Comparison of ENCODE assay signal across 8 cellular contexts in the genomic region with DNA sequence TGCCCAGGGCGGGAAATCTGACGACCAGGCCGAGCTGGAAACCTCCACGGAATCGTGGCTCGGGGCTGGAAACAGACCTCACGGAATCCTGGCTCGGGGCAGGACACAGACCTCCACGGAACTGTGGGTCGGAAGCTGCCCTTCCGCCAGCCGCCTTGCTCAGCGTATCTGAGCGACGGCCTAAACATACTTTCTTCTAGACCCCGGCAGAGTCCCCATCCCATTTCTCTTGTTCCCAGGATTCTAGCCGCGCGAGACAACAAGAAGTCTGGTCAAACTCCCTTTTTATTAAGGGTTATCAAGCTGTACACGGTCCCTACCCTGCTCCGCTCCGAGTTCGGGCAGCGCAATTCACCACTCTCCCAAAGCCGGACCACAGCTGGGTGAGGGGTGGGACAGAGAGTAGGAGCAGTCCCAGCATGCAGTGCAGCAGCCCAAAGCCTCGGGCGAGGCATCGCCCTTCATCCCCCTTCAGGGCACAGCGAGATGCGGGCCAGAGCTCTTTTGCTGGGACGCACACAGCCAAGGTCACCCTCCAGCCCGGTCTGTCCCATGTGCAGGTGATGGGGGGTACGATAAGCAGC. TPM values are rescaled to one million over a fixed set of nuclear protein-coding genes. Genes with fewer than 3 reads are reported as not detected.
DNase-seq lines count a peak whose midpoint lies in the region; ATAC-seq and TF ChIP-seq lines count a peak whose summit lies in the region.

No MANE protein-coding gene starts in this region.

- no peaks in the 10 kb centered on the region for H3K9me3 ChIP-seq in body of pancreas
- no peaks in the 10 kb centered on the region for H3K9me3 ChIP-seq in lower lobe of right lung

- H3K27me3 ChIP-seq in body of pancreas (no peaks in the 10 kb centered on the region), lower lobe of right lung (ENCODE audit: low read depth) (no peaks in the 10 kb centered on the region)

- H3K9me3 Mint-ChIP-seq in activated naive CD4-positive, alpha-beta T cell treated with anti-CD3 and anti-CD28 coated beads, Interleukin-2, amount 10 ng/mL, durations not matched to agents 7 days and 5 days, result no peaks in the 10 kb centered on the region
- no peaks in the 10 kb centered on the region for H3K9me3 Mint-ChIP-seq in activated naive CD4-positive, alpha-beta T cell treated with anti-CD3 and anti-CD28 coated beads, Interleukin-2, amount 50 U/mL, for 72 hours
- no peaks in the 10 kb centered on the region for H3K9me3 Mint-ChIP-seq in type B pancreatic cell

- H3K36me3 ChIP-seq in body of pancreas (replicated peaks in 1 of 2; ENCODE audit: insufficient read depth in 1 of 2, low read depth in 2 of 2) (peaks cover 6 to 20% of the 10 kb centered on the region in 2 donors), lower lobe of right lung (peaks cover 65% of the 10 kb centered on the region)

- H3K4me1 ChIP-seq in body of pancreas, result peaks cover 31% of the 10 kb centered on the region
- H3K4me1 ChIP-seq in lower lobe of right lung, result peaks cover 33% of the 10 kb centered on the region

- H3K4me3 ChIP-seq in body of pancreas (no peak overlapping the region), lower lobe of right lung (peak overlapping the region; percentile 62)

- TF ChIP-seq POLR2A in body of pancreas (IDR thresholded peaks at IDR 0.05), result no peak

- peak overlapping the region; percentile 72 for H3K27ac Mint-ChIP-seq in activated naive CD4-positive, alpha-beta T cell treated with anti-CD3 and anti-CD28 coated beads, Interleukin-2, amount 10 ng/mL, durations not matched to agents 7 days and 5 days
- H3K27ac Mint-ChIP-seq in activated naive CD4-positive, alpha-beta T cell treated with anti-CD3 and anti-CD28 coated beads, Interleukin-2, amount 50 U/mL, for 72 hours, result peak overlapping the region in 1 of 2 donors; percentile 64
- peak overlapping the region; percentile 81 for H3K27ac Mint-ChIP-seq in type B pancreatic cell

- DNase-seq in activated naive CD4-positive, alpha-beta T cell treated with anti-CD3 and anti-CD28 coated beads, Interleukin-2, amount 10 ng/mL, durations not matched to agents 7 days and 5 days, result no peak
- DNase-seq in activated naive CD4-positive, alpha-beta T cell treated with anti-CD3 and anti-CD28 coated beads, Interleukin-2, amount 50 U/mL, for 72 hours (ENCODE audit: low spot score in 2 of 2), result no peak
- no peak for DNase-seq in body of pancreas
- no peak for DNase-seq in lower lobe of right lung
- no peak for DNase-seq in type B pancreatic cell (ENCODE audit: extremely low spot score, unreplicated experiment)
- no peak for DNase-seq in cerebellar nuclear complex (lab: John Stamatoyannopoulos, UW)
- DNase-seq in inferior parietal cortex (ENCODE audit: extremely low spot score), result no peak
- no peak for DNase-seq in NCI-H187 (lab: John Stamatoyannopoulos, UW)

- WGBS in body of pancreas, 2 donors, result 13 to 17% methylated on average over 20 to 33 of the region's 33 CpGs

- intact Hi-C loops in body of pancreas (cut with DNase I), result no loop called here
- intact Hi-C loops in lower lobe of right lung (cut with DNase I), result no loop called here

- H3K27me3 Mint-ChIP-seq in activated naive CD4-positive, alpha-beta T cell treated with anti-CD3 and anti-CD28 coated beads, Interleukin-2, amount 10 ng/mL, durations not matched to agents 7 days and 5 days, result no peaks in the 10 kb centered on the region
- H3K27me3 Mint-ChIP-seq in type B pancreatic cell, result no peaks in the 10 kb centered on the region

- H3K4me1 Mint-ChIP-seq in activated naive CD4-positive, alpha-beta T cell treated with anti-CD3 and anti-CD28 coated beads, Interleukin-2, amount 10 ng/mL, durations not matched to agents 7 days and 5 days, result peaks cover 31% of the 10 kb centered on the region
- H3K4me1 Mint-ChIP-seq in type B pancreatic cell (ENCODE audit: unreplicated experiment), result peaks cover 18% of the 10 kb centered on the region

- peak overlapping the region; percentile 68 to 92 (median 90) for H3K27ac ChIP-seq in body of pancreas
- H3K27ac ChIP-seq in lower lobe of right lung, result peak overlapping the region; percentile 90

- peak overlapping the region; percentile 81 for H3K4me3 Mint-ChIP-seq in activated naive CD4-positive, alpha-beta T cell treated with anti-CD3 and anti-CD28 coated beads, Interleukin-2, amount 10 ng/mL, durations not matched to agents 7 days and 5 days
- H3K4me3 Mint-ChIP-seq in type B pancreatic cell, result peak overlapping the region; percentile 95

- no peak for ATAC-seq in activated naive CD4-positive, alpha-beta T cell treated with anti-CD3 and anti-CD28 coated beads, Interleukin-2, amount 50 U/mL, for 72 hours
- ATAC-seq in body of pancreas (no peak), lower lobe of right lung (no peak)

- peaks cover 40% of the 10 kb centered on the region for H3K36me3 Mint-ChIP-seq in activated naive CD4-positive, alpha-beta T cell treated with anti-CD3 and anti-CD28 coated beads, Interleukin-2, amount 10 ng/mL, durations not matched to agents 7 days and 5 days
- H3K36me3 Mint-ChIP-seq in activated naive CD4-positive, alpha-beta T cell treated with anti-CD3 and anti-CD28 coated beads, Interleukin-2, amount 50 U/mL, for 72 hours, result peaks cover 20 to 25% of the 10 kb centered on the region in 2 donors
- H3K36me3 Mint-ChIP-seq in type B pancreatic cell, result peaks cover 8% of the 10 kb centered on the region

- TF ChIP-seq CTCF in body of pancreas (IDR thresholded peaks at IDR 0.05) (no peak), lower lobe of right lung (IDR thresholded peaks at IDR 0.05) (no peak), type B pancreatic cell (conservative IDR thresholded peaks at IDR 0.05) (no peak)

- CTCF ChIA-PET in activated naive CD4-positive, alpha-beta T cell treated with anti-CD3 and anti-CD28 coated beads, Interleukin-2, amount 10 ng/mL, durations not matched to agents 7 days and 5 days (lab: Charles Lee), result interaction anchor here (0.6 to 1.8 kb wide), 6 partner anchors 30 to 637 kb away, joined by 3 to 7 read pairs (median 4); no protein-coding TSS in a partner anchor

RNA-seq across cellular contexts. Expression of a gene that starts 0.4 kb away (rescaled TPM):
- 10 to 100 TPM; 27.8 to 46.2 TPM for total RNA-seq in activated naive CD4-positive, alpha-beta T cell treated with anti-CD3 and anti-CD28 coated beads, Interleukin-2, amount 50 U/mL, for 72 hours
- 10 to 100 TPM; 10.5 to 11.7 TPM for total RNA-seq in body of pancreas
- 15.4 TPM for total RNA-seq in lower lobe of right lung
- 40.4 and 70.7 TPM in 2 replicates for total RNA-seq in type B pancreatic cell (ENCODE audit: low replicate concordance)

RNA-seq across cellular contexts. Expression of a gene that starts 10.2 kb away (rescaled TPM):
- total RNA-seq in activated naive CD4-positive, alpha-beta T cell treated with anti-CD3 and anti-CD28 coated beads, Interleukin-2, amount 50 U/mL, for 72 hours, result 10 to 100 TPM; 49.1 to 80.6 TPM
- 10 to 100 TPM; 21.0 to 27.7 TPM for total RNA-seq in body of pancreas
- 45.7 TPM for total RNA-seq in lower lobe of right lung
- total RNA-seq in type B pancreatic cell (ENCODE audit: low replicate concordance), result 46.4 and 52.9 TPM in 2 replicates

RNA-seq across cellular contexts. Expression of a gene that starts 10.4 kb away (rescaled TPM):
- 100 to 1,000 TPM; 168 to 178 TPM for total RNA-seq in activated naive CD4-positive, alpha-beta T cell treated with anti-CD3 and anti-CD28 coated beads, Interleukin-2, amount 50 U/mL, for 72 hours
- total RNA-seq in body of pancreas (10 to 100 TPM; 67.5 to 95.3 TPM), lower lobe of right lung (46.1 TPM), type B pancreatic cell (ENCODE audit: low replicate concordance) (58.7 and 58.8 TPM in 2 replicates)

RNA-seq across cellular contexts. Expression of a gene that starts 12.6 kb away (rescaled TPM):
- total RNA-seq in activated naive CD4-positive, alpha-beta T cell treated with anti-CD3 and anti-CD28 coated beads, Interleukin-2, amount 50 U/mL, for 72 hours, result 10 to 100 TPM; 25.6 to 66.5 TPM
- total RNA-seq in body of pancreas (10 to 100 TPM; 36.9 to 43.3 TPM), lower lobe of right lung (32.6 TPM), type B pancreatic cell (ENCODE audit: low replicate concordance) (25.9 and 28.2 TPM in 2 replicates)

RNA-seq across cellular contexts. Expression of a gene that starts 26.0 kb away (rescaled TPM):
- 1 to 10 TPM; 2.7 to 6.1 TPM for total RNA-seq in activated naive CD4-positive, alpha-beta T cell treated with anti-CD3 and anti-CD28 coated beads, Interleukin-2, amount 50 U/mL, for 72 hours
- total RNA-seq in body of pancreas (10 to 100 TPM in 1 of 2 donors, 1 to 10 TPM in 1; 3.1 to 11.2 TPM), lower lobe of right lung (12.6 TPM), type B pancreatic cell (ENCODE audit: low replicate concordance) (4.4 and 16.1 TPM in 2 replicates)
